13 cellular contexts compared by ENCODE assay signal in the genomic region with DNA sequence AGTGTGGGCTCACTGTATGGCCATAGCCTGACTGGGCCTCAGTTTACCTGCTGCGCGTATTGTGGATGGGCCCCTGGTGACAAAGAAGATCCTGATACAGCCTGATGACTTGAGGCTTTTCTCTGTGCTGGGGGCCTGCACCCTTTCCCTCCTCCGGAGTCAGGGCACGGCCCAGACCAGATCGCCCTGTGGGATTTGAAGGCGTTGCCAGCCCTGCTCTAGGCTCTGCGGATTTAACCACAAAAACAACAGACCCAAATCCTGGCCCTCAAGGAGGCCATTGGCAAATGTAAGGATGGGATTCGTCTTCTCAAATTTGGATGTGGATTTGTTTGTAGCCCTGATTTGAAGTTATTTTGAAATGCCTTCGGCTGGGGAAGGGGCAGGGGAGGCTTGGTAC.
A peak's percentile ranks its signal among the peaks of the same experiment; 100 is the strongest.
DNase-seq lines count a peak whose midpoint lies in the region; ATAC-seq and TF ChIP-seq lines count a peak whose summit lies in the region.
"Had no signal": no experiment of that assay in that cellular context is flagged by ENCODE, and none has a peak within 500 bp of the region (broad histone marks: within the 10 kb centered on the region; RNA-seq: fewer than 3 reads in every experiment).

No MANE protein-coding gene starts in this region.

- WGBS in H9 (ENCODE audit: extremely low coverage, insufficient read length, low lambda C conversion rate) = no CpG with 5 or more reads among the region's 9 CpGs

- H3K27ac ChIP-seq in BLaER1 = peak overlapping the region; percentile 55
- no peak overlapping the region for H3K27ac ChIP-seq in H9 (ENCODE audit: insufficient read length, low read depth, low read length)
- peak overlapping the region; percentile 1; the same call in 1 of the 2 replicates for H3K27ac ChIP-seq in SJCRH30
- no peak overlapping the region for H3K27ac ChIP-seq in MM.1S (ENCODE audit: low read length)

- no peaks in the 10 kb centered on the region for H3K9me3 ChIP-seq in BLaER1
- H3K9me3 ChIP-seq in H9 (ENCODE audit: control insufficient read depth, low read depth, low read length) = no peaks in the 10 kb centered on the region
- no peaks in the 10 kb centered on the region for H3K9me3 ChIP-seq in SJCRH30 (replicated peaks)
- no peaks in the 10 kb centered on the region for H3K9me3 ChIP-seq in MM.1S (replicated peaks; ENCODE audit: insufficient read depth, low read length)

- DNase-seq in H9 (no peak), SJCRH30 (no peak), neural crest cell (ENCODE audit: low read depth, low spot score) (no peak), mesothelial cell of epicardium (ENCODE audit: low spot score in 2 of 2, unreplicated experiment in 2 of 2) (no peak), MM.1S (no peak)
- DNase-seq: C1 segment of cervical spinal cord; CD8-positive, alpha-beta memory T cell; GOT3; Kasumi-1; NCI-H1105 treated with DMSO at 0.1 percent for 48 hours; NCI-H510A treated with DMSO at 0.1 percent for 48 hours had no signal

- 0 out of 2 replicates have a peak, but pooled peaks cover under 1% of the 10 kb centered on the region for H4K20me1 ChIP-seq in BLaER1
- H4K20me1 ChIP-seq in H9 (ENCODE audit: control insufficient read depth, insufficient read depth, insufficient read length) = no peaks in the 10 kb centered on the region
- H4K20me1 ChIP-seq in MM.1S (ENCODE audit: insufficient read depth, low read length) = no peaks in the 10 kb centered on the region

- H4K8ac ChIP-seq in H9 (replicated peaks; ENCODE audit: insufficient read length, low read depth, low read length) = no peak overlapping the region

- H3K18ac ChIP-seq in H9 (ENCODE audit: insufficient read length, low read depth, low read length) = no peak overlapping the region

- no peaks in the 10 kb centered on the region for H3K23me2 ChIP-seq in H9 (ENCODE audit: insufficient read length, low read depth, low read length, poor library complexity, severe bottlenecking)

- no peak overlapping the region for H2AK5ac ChIP-seq in H9 (ENCODE audit: insufficient read length, low read length)

- H3K27me3 Mint-ChIP-seq in H9 (ENCODE audit: low read depth) (no peaks in the 10 kb centered on the region), neural crest cell (ENCODE audit: low read depth) (no peaks in the 10 kb centered on the region), mesothelial cell of epicardium (ENCODE audit: low read depth) (no peaks in the 10 kb centered on the region)

- H2AFZ ChIP-seq in H9 (ENCODE audit: low read length) (no peak overlapping the region), MM.1S (ENCODE audit: low read length) (no peak overlapping the region)

- ATAC-seq in HG03432 (IDR thresholded peaks at IDR 0.05; ENCODE audit: unreplicated experiment) = no peak

- no peaks in the 10 kb centered on the region for H3F3A ChIP-seq in MM.1S (ENCODE audit: insufficient read depth, low read length)

- H2BK120ac ChIP-seq in H9 (ENCODE audit: low read depth, low read length, poor library complexity, severe bottlenecking) = no peak overlapping the region

- H3K4me1 Mint-ChIP-seq in H9 (peaks cover 18 to 38% of the 10 kb centered on the region in 2 experiments), neural crest cell (peaks cover 12% of the 10 kb centered on the region), mesothelial cell of epicardium (peaks cover 12% of the 10 kb centered on the region)

- no peak overlapping the region for H4K5ac ChIP-seq in H9 (ENCODE audit: insufficient read length, low read depth, low read length)

- no peak overlapping the region for H3K23ac ChIP-seq in H9 (ENCODE audit: insufficient read length, low read depth, low read length)

- H3K36me3 ChIP-seq in BLaER1 (no peaks in the 10 kb centered on the region), SJCRH30 (peaks cover 5% of the 10 kb centered on the region; the same call in 1 of the 2 replicates), MM.1S (replicated peaks; ENCODE audit: insufficient read depth, low read length) (no peaks in the 10 kb centered on the region)

- no peak overlapping the region for H3K4ac ChIP-seq in H9 (ENCODE audit: low read depth, low read length)

- no peak overlapping the region for H4K91ac ChIP-seq in H9 (ENCODE audit: insufficient read length, low read depth, low read length)

- H3K14ac ChIP-seq in H9 (ENCODE audit: insufficient read depth, low read length) = no peak overlapping the region

- no peak for TF ChIP-seq CTCF in H9 (conservative IDR thresholded peaks at IDR 0.05)
- no peak for TF ChIP-seq CTCF in neural crest cell (conservative IDR thresholded peaks at IDR 0.05)
- no peak for TF ChIP-seq CTCF in mesothelial cell of epicardium (IDR thresholded peaks at IDR 0.05; ENCODE audit: unreplicated experiment)
- no peak for TF ChIP-seq CTCF in MM.1S (IDR thresholded peaks at IDR 0.05; ENCODE audit: low read length)

- H2BK15ac ChIP-seq in H9 (ENCODE audit: low read depth, low read length) = no peak overlapping the region

- H3K9me3 Mint-ChIP-seq in H9 (no peaks in the 10 kb centered on the region), neural crest cell (no peaks in the 10 kb centered on the region), mesothelial cell of epicardium (no peaks in the 10 kb centered on the region)
- H3K9me3 Mint-ChIP-seq: CD8-positive, alpha-beta memory T cell had no signal

- H3K4me2 ChIP-seq in BLaER1 (peak overlapping the region; percentile 90), H9 (ENCODE audit: insufficient read depth, insufficient read length, low read length) (no peak overlapping the region), MM.1S (ENCODE audit: low read depth, low read length) (no peak overlapping the region)

- H3K4me1 ChIP-seq in BLaER1 (peaks cover 50% of the 10 kb centered on the region), H9 (ENCODE audit: insufficient read depth, low read length) (no peaks in the 10 kb centered on the region), SJCRH30 (peaks cover 28% of the 10 kb centered on the region), MM.1S (ENCODE audit: low read length) (no peaks in the 10 kb centered on the region)

- no peak overlapping the region for H2BK12ac ChIP-seq in H9 (ENCODE audit: insufficient read length, low read depth, low read length)

- H3K27ac Mint-ChIP-seq in H9 (peak overlapping the region in 2 of 3 experiments; percentile 13 to 65; a peak in 3 of 7 replicates), neural crest cell (ENCODE audit: unreplicated experiment) (peak overlapping the region; percentile 43), mesothelial cell of epicardium (no peak overlapping the region)

- H3K79me2 ChIP-seq in H9 (ENCODE audit: insufficient read depth, low read length) (no peaks in the 10 kb centered on the region), MM.1S (ENCODE audit: low read length) (no peaks in the 10 kb centered on the region)

- H2BK5ac ChIP-seq in H9 (ENCODE audit: insufficient read length, low read length) = no peak overlapping the region

- no peak overlapping the region for H2BK20ac ChIP-seq in H9 (ENCODE audit: low read depth, low read length, poor library complexity, severe bottlenecking)

- no peaks in the 10 kb centered on the region for H3K27me3 ChIP-seq in BLaER1
- H3K27me3 ChIP-seq in H9 (ENCODE audit: insufficient read depth, low read length) = no peaks in the 10 kb centered on the region
- no peaks in the 10 kb centered on the region for H3K27me3 ChIP-seq in SJCRH30
- peaks cover 84% of the 10 kb centered on the region for H3K27me3 ChIP-seq in MM.1S (replicated peaks; ENCODE audit: insufficient read depth, low read length)

- H3K9ac ChIP-seq in BLaER1 (peak overlapping the region; percentile 38; the same call in 1 of the 2 replicates), H9 (ENCODE audit: extremely low read depth, insufficient read length, low read length) (no peak overlapping the region), MM.1S (ENCODE audit: low read length) (no peak overlapping the region)

- no peak overlapping the region for H3K4me3 Mint-ChIP-seq in H9
- H3K4me3 Mint-ChIP-seq in neural crest cell = no peak overlapping the region
- H3K4me3 Mint-ChIP-seq in mesothelial cell of epicardium = no peak overlapping the region
- H3K4me3 Mint-ChIP-seq: CD8-positive, alpha-beta memory T cell had no signal

- no peak overlapping the region for H3K4me3 ChIP-seq in BLaER1
- no peak overlapping the region for H3K4me3 ChIP-seq in SJCRH30
- H3K4me3 ChIP-seq in MM.1S (ENCODE audit: low read length) = no peak overlapping the region

- H3T11ph ChIP-seq in H9 (ENCODE audit: low read length) = no peak overlapping the region

- H3K36me3 Mint-ChIP-seq in H9 (ENCODE audit: insufficient read depth in 1 of 3, low read depth in 3 of 3) = no peaks in the 10 kb centered on the region; a peak in 1 of 7 replicates
- no peaks in the 10 kb centered on the region for H3K36me3 Mint-ChIP-seq in neural crest cell (ENCODE audit: low read depth)
- H3K36me3 Mint-ChIP-seq in mesothelial cell of epicardium = no peaks in the 10 kb centered on the region
- H3K36me3 Mint-ChIP-seq: CD8-positive, alpha-beta memory T cell had no signal

- no peaks in the 10 kb centered on the region for H3K79me1 ChIP-seq in H9 (ENCODE audit: insufficient read depth, low read depth, low read length, poor library complexity, severe bottlenecking)

- no peaks in the 10 kb centered on the region for H3K9me2 ChIP-seq in MM.1S (replicated peaks; ENCODE audit: insufficient read depth, low read length)

- H3K56ac ChIP-seq in H9 (ENCODE audit: insufficient read length, low read depth, low read length) = no peak overlapping the region

Comparison
In these comparisons a context has a peak if more than half of its experiments do, and no peak if none do; other contexts are left out.
1. H3K27ac ChIP-seq: peak in BLaER1 (single experiment) and SJCRH30 (single experiment); none in H9 (single experiment) and MM.1S (single experiment).